8 cellular contexts compared by ENCODE assay signal in genomic region chr4:26746742-26747351, GRCh38.
DNase-seq lines count a peak whose midpoint lies in the region; ATAC-seq and TF ChIP-seq lines count a peak whose summit lies in the region.

No MANE protein-coding gene starts in this region.

- CTCF ChIA-PET in activated B cell treated with CpG ODN at 0.5 μM for 24 hours (lab: Charles Lee), result no interaction called here

- intact Hi-C loops in activated B cell treated with CpG ODN at 0.5 μM for 24 hours (cut with micrococcal nuclease), result no loop called here

- H3K4me1 Mint-ChIP-seq in activated B cell treated with CpG ODN at 0.5 μM for 24 hours (peaks cover 28% of the 10 kb centered on the region), glutamatergic neuron (ENCODE audit: low read depth, unreplicated experiment) (peaks cover 4% of the 10 kb centered on the region)
- peaks cover 13 to 34% of the 10 kb centered on the region in 2 donors for H3K4me1 Mint-ChIP-seq in stimulated activated naive B cell treated with anti-CD40 and anti-IgM and Interleukin-4, amounts not matched to agents 10 μg/mL and 1 μg/mL and 100 μg/mL, for 72 hours
- H3K4me1 Mint-ChIP-seq in naive thymus-derived CD8-positive, alpha-beta T cell, result peaks cover 0 to 17% (median 0%) of the 10 kb centered on the region in 4 donors

- H3K27me3 Mint-ChIP-seq in activated B cell treated with CpG ODN at 0.5 μM for 24 hours, result no peaks in the 10 kb centered on the region
- no peaks in the 10 kb centered on the region for H3K27me3 Mint-ChIP-seq in stimulated activated naive B cell treated with anti-CD40 and anti-IgM and Interleukin-4, amounts not matched to agents 10 μg/mL and 1 μg/mL and 100 μg/mL, for 72 hours
- no peaks in the 10 kb centered on the region for H3K27me3 Mint-ChIP-seq in glutamatergic neuron (ENCODE audit: unreplicated experiment)
- no peaks in the 10 kb centered on the region for H3K27me3 Mint-ChIP-seq in naive thymus-derived CD8-positive, alpha-beta T cell

- POLR2A ChIA-PET in activated B cell treated with CpG ODN at 0.5 μM for 24 hours (lab: Charles Lee), result interaction anchor here (0.7 to 1.5 kb wide), 2 partner anchors 115 to 246 kb away, joined by 3 read pairs; no protein-coding TSS in a partner anchor
- POLR2A ChIA-PET in naive thymus-derived CD8-positive, alpha-beta T cell (lab: Charles Lee), result no interaction called here

- no peak overlapping the region for H3K27ac Mint-ChIP-seq in activated B cell treated with CpG ODN at 0.5 μM for 24 hours
- H3K27ac Mint-ChIP-seq in stimulated activated naive B cell treated with anti-CD40 and anti-IgM and Interleukin-4, amounts not matched to agents 10 μg/mL and 1 μg/mL and 100 μg/mL, for 72 hours, result peak overlapping the region; percentile 51
- H3K27ac Mint-ChIP-seq in glutamatergic neuron (ENCODE audit: unreplicated experiment), result no peak overlapping the region
- H3K27ac Mint-ChIP-seq in naive thymus-derived CD8-positive, alpha-beta T cell, result no peak overlapping the region

- peak; percentile 67 for DNase-seq in activated effector memory CD4-positive, alpha-beta T cell treated with anti-CD3 and anti-CD28 coated beads, Interleukin-2, amount 50 U/mL, for 16 hours
- DNase-seq in activated effector memory CD4-positive, alpha-beta T cell treated with Interleukin-2 at 50 U/mL for 16 hours, result no peak
- DNase-seq in activated B cell treated with CpG ODN at 0.5 μM for 24 hours (no peak), glutamatergic neuron (no peak), NCI-H2081 treated with DMSO at 0.1 percent for 48 hours (lab: John Stamatoyannopoulos, UW) (no peak)
- DNase-seq in stimulated activated naive B cell treated with anti-CD40 and anti-IgM and Interleukin-4, amounts not matched to agents 10 μg/mL and 1 μg/mL and 100 μg/mL, for 72 hours, result peak; percentile 51
- no peak for DNase-seq in naive thymus-derived CD8-positive, alpha-beta T cell

- H3K36me3 Mint-ChIP-seq in activated B cell treated with CpG ODN at 0.5 μM for 24 hours (ENCODE audit: low read depth) (peaks cover 24% of the 10 kb centered on the region), glutamatergic neuron (ENCODE audit: unreplicated experiment) (peaks cover 7% of the 10 kb centered on the region)
- peaks cover 10 to 14% of the 10 kb centered on the region in 2 donors for H3K36me3 Mint-ChIP-seq in stimulated activated naive B cell treated with anti-CD40 and anti-IgM and Interleukin-4, amounts not matched to agents 10 μg/mL and 1 μg/mL and 100 μg/mL, for 72 hours
- peaks cover 18 to 52% (median 49%) of the 10 kb centered on the region in 3 donors for H3K36me3 Mint-ChIP-seq in naive thymus-derived CD8-positive, alpha-beta T cell

- H3K9me3 Mint-ChIP-seq in activated B cell treated with CpG ODN at 0.5 μM for 24 hours (peaks cover 3% of the 10 kb centered on the region), glutamatergic neuron (ENCODE audit: unreplicated experiment) (no peaks in the 10 kb centered on the region)
- H3K9me3 Mint-ChIP-seq in stimulated activated naive B cell treated with anti-CD40 and anti-IgM and Interleukin-4, amounts not matched to agents 10 μg/mL and 1 μg/mL and 100 μg/mL, for 72 hours, result peaks cover 3 to 7% of the 10 kb centered on the region in 2 donors
- peaks cover 0 to 17% (median 5%) of the 10 kb centered on the region in 9 donors for H3K9me3 Mint-ChIP-seq in naive thymus-derived CD8-positive, alpha-beta T cell

- TF ChIP-seq CTCF in activated B cell treated with CpG ODN at 0.5 μM for 24 hours (IDR thresholded peaks at IDR 0.05) (no peak), glutamatergic neuron (IDR thresholded peaks at IDR 0.05; ENCODE audit: partially characterized antibody, unreplicated experiment) (no peak)

- peak; percentile 99 for ATAC-seq in HG02938 (IDR thresholded peaks at IDR 0.05; ENCODE audit: unreplicated experiment)
- ATAC-seq in activated B cell treated with CpG ODN at 0.5 μM for 24 hours (ENCODE audit: low read depth), result peak; percentile 56
- peak; percentile 98 to 99 for ATAC-seq in stimulated activated naive B cell treated with anti-CD40 and anti-IgM and Interleukin-4, amounts not matched to agents 10 μg/mL and 1 μg/mL and 100 μg/mL, for 72 hours (replicated peaks)
- ATAC-seq in naive thymus-derived CD8-positive, alpha-beta T cell, result no peak

- H3K4me3 Mint-ChIP-seq in activated B cell treated with CpG ODN at 0.5 μM for 24 hours (no peak overlapping the region), glutamatergic neuron (ENCODE audit: unreplicated experiment) (no peak overlapping the region)
- peak overlapping the region in 1 of 2 donors; percentile 39 for H3K4me3 Mint-ChIP-seq in stimulated activated naive B cell treated with anti-CD40 and anti-IgM and Interleukin-4, amounts not matched to agents 10 μg/mL and 1 μg/mL and 100 μg/mL, for 72 hours
- no peak overlapping the region for H3K4me3 Mint-ChIP-seq in naive thymus-derived CD8-positive, alpha-beta T cell

Comparison
In these comparisons a context has a peak if more than half of its experiments do, and no peak if none do; other contexts are left out.
1. DNase-seq: peak in activated effector memory CD4-positive, alpha-beta T cell treated with anti-CD3 and anti-CD28 coated beads, Interleukin-2, amount 50 U/mL, for 16 hours (single experiment) and stimulated activated naive B cell treated with anti-CD40 and anti-IgM and Interleukin-4, amounts not matched to agents 10 μg/mL and 1 μg/mL and 100 μg/mL, for 72 hours (single experiment); none in activated effector memory CD4-positive, alpha-beta T cell treated with Interleukin-2 at 50 U/mL for 16 hours (single experiment), activated B cell treated with CpG ODN at 0.5 μM for 24 hours (single experiment), glutamatergic neuron (single experiment), NCI-H2081 treated with DMSO at 0.1 percent for 48 hours (single experiment) and naive thymus-derived CD8-positive, alpha-beta T cell (0 of 10).
2. ATAC-seq: peak in HG02938 (single experiment), activated B cell treated with CpG ODN at 0.5 μM for 24 hours (single experiment) and stimulated activated naive B cell treated with anti-CD40 and anti-IgM and Interleukin-4, amounts not matched to agents 10 μg/mL and 1 μg/mL and 100 μg/mL, for 72 hours (2 of 2); none in naive thymus-derived CD8-positive, alpha-beta T cell (0 of 2).